ENCODE assay signal across 20 cellular contexts in the genomic region with DNA sequence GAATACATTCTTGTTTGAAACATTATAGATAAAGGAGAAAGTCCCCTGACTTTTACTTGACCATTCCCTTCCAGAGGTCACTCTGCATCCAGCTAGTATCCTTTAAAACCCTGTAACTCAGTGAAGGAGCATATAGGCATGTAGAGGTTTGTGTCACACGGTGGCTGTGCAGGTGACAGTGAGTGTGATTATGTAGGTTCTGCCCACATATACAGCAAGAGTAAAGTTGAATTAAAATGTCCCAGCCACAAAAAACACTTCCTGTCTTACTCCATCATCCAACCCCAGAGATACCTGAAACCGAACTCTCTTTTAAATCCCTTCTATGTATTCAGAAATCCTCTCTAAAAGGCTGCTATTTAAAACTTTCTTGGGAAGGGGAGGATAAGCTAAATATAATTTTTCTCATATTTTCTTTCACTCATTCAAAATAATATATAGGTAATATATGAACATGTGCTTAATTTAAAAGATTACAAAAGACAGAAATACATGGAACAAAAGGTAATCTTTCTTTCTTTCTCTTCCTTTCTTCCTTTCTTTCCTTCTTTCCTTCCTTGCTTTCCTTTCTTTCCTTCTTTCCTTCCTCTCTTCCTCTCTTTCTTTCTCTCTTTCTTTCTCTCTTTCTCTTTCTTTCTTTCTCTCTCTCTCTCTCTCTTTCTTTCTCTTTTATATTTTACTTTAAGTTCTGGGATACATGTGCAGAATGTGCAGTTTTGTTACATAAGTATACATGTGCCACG. TPM values are rescaled to one million over a fixed set of nuclear protein-coding genes. Genes with fewer than 3 reads are reported as not detected.
DNase-seq lines count a peak whose midpoint lies in the region; ATAC-seq, FAIRE-seq and TF ChIP-seq lines count a peak whose summit lies in the region.
"Had no signal": no experiment of that assay in that cellular context is flagged by ENCODE, and none has a peak within 500 bp of the region (broad histone marks: within the 10 kb centered on the region; RNA-seq: fewer than 3 reads in every experiment).

No MANE protein-coding gene starts in this region.

- peak overlapping the region in 1 of 2 donors; percentile 4 for H3K4me3 Mint-ChIP-seq in activated T-cell treated with anti-CD3 and anti-CD28 coated beads, Interleukin-2, amount 50 U/mL, for 72 hours
- H3K4me3 Mint-ChIP-seq in central memory CD8-positive, alpha-beta T cell = no peak overlapping the region
- no peak overlapping the region for H3K4me3 Mint-ChIP-seq in progenitor cell of endocrine pancreas (ENCODE audit: low read depth)
- H3K4me3 Mint-ChIP-seq: CD14-positive monocyte, HFFc6 had no signal

- peaks cover 34% of the 10 kb centered on the region for H3K27me3 Mint-ChIP-seq in activated T-cell treated with anti-CD3 and anti-CD28 coated beads, Interleukin-2, amount 50 U/mL, for 72 hours (ENCODE audit: low read depth)
- H3K27me3 Mint-ChIP-seq in central memory CD8-positive, alpha-beta T cell = peaks cover 57% of the 10 kb centered on the region
- peaks cover 2% of the 10 kb centered on the region for H3K27me3 Mint-ChIP-seq in progenitor cell of endocrine pancreas

- ATAC-seq in activated T-cell treated with anti-CD3 and anti-CD28 coated beads, Interleukin-2, amount 50 U/mL, for 72 hours (replicated peaks in 1 of 2) = peak; percentile 72 to 78
- no peak for ATAC-seq in central memory CD8-positive, alpha-beta T cell (replicated peaks; ENCODE audit: extremely low read depth, poor library complexity, severe bottlenecking)
- ATAC-seq in HG02678 (IDR thresholded peaks at IDR 0.05; ENCODE audit: unreplicated experiment) = no peak

- intact Hi-C loops in posterior vena cava (cut with DNase I) = no loop called here

- peak; percentile 31 for FAIRE-seq in HTR-8/SVneo (lab: Jason Lieb, UNC)
- FAIRE-seq: D721Med, GM19239, H54 had no signal

- H3K9me3 Mint-ChIP-seq in activated T-cell treated with anti-CD3 and anti-CD28 coated beads, Interleukin-2, amount 50 U/mL, for 72 hours = no peaks in the 10 kb centered on the region
- H3K9me3 Mint-ChIP-seq in central memory CD8-positive, alpha-beta T cell = no peaks in the 10 kb centered on the region
- H3K9me3 Mint-ChIP-seq in progenitor cell of endocrine pancreas (ENCODE audit: low read depth) = peaks cover 6% of the 10 kb centered on the region
- H3K9me3 Mint-ChIP-seq: CD14-positive monocyte, HFFc6 had no signal

- no peak for DNase-seq in activated T-cell treated with anti-CD3 and anti-CD28 coated beads, Interleukin-2, amount 50 U/mL, for 72 hours
- DNase-seq in activated T-cell treated with anti-CD3 and anti-CD28 coated beads, Interleukin-2, amount 50 U/mL, for 1 hour = no peak
- no peak for DNase-seq in HTR-8/SVneo (ENCODE audit: insufficient read length, low spot score)
- no peak for DNase-seq in central memory CD8-positive, alpha-beta T cell (ENCODE audit: low spot score in 2 of 2)
- no peak for DNase-seq in progenitor cell of endocrine pancreas (ENCODE audit: low spot score, unreplicated experiment)
- DNase-seq in OCI-M2 (lab: John Stamatoyannopoulos, UW; ENCODE audit: unreplicated experiment) = no peak
- DNase-seq in posterior vena cava (ENCODE audit: low spot score) = no peak
- DNase-seq: DMS53, HFFc6, NCI-H1105, NCI-H146, NCI-H2029, NCI-H2227 treated with DMSO at 0.1 percent for 48 hours, NCI-H510A treated with DMSO at 0.1 percent for 48 hours, NCI-H748 treated with DMSO at 0.1 percent for 48 hours had no signal

- no peak for TF ChIP-seq CTCF in progenitor cell of endocrine pancreas (IDR thresholded peaks at IDR 0.05; ENCODE audit: unreplicated experiment)

- H3K27ac Mint-ChIP-seq in activated T-cell treated with anti-CD3 and anti-CD28 coated beads, Interleukin-2, amount 50 U/mL, for 72 hours = no peak overlapping the region
- peak overlapping the region; percentile 23 for H3K27ac Mint-ChIP-seq in central memory CD8-positive, alpha-beta T cell (ENCODE audit: low read depth)
- H3K27ac Mint-ChIP-seq in progenitor cell of endocrine pancreas = peak overlapping the region; percentile 5
- H3K27ac Mint-ChIP-seq: HFFc6 had no signal

- H3K4me1 Mint-ChIP-seq in activated T-cell treated with anti-CD3 and anti-CD28 coated beads, Interleukin-2, amount 50 U/mL, for 72 hours (ENCODE audit: low read depth) = peaks cover 27% of the 10 kb centered on the region
- H3K4me1 Mint-ChIP-seq in central memory CD8-positive, alpha-beta T cell = no peaks in the 10 kb centered on the region
- peaks cover 17% of the 10 kb centered on the region for H3K4me1 Mint-ChIP-seq in progenitor cell of endocrine pancreas (ENCODE audit: low read depth)

- H3K36me3 Mint-ChIP-seq in activated T-cell treated with anti-CD3 and anti-CD28 coated beads, Interleukin-2, amount 50 U/mL, for 72 hours (ENCODE audit: insufficient read depth in 2 of 2) = no peaks in the 10 kb centered on the region
- H3K36me3 Mint-ChIP-seq in central memory CD8-positive, alpha-beta T cell (ENCODE audit: insufficient read depth) = peaks cover 1% of the 10 kb centered on the region
- H3K36me3 Mint-ChIP-seq in progenitor cell of endocrine pancreas (ENCODE audit: insufficient read depth) = no peaks in the 10 kb centered on the region
- H3K36me3 Mint-ChIP-seq: CD14-positive monocyte had no signal

RNA-seq across cellular contexts. Expression of a gene that starts 20.6 kb away (rescaled TPM):
- total RNA-seq in activated T-cell treated with anti-CD3 and anti-CD28 coated beads, Interleukin-2, amount 50 U/mL, for 72 hours = 10 to 100 TPM; 63.3 to 69.3 TPM
- total RNA-seq in progenitor cell of endocrine pancreas = 66.9 and 73.8 TPM in 2 replicates
- total RNA-seq in posterior vena cava = 10 to 100 TPM; 52.2 to 54.6 TPM

Comparison
In these comparisons a context has a peak if more than half of its experiments do, and no peak if none do; other contexts are left out.
1. ATAC-seq: peak in activated T-cell treated with anti-CD3 and anti-CD28 coated beads, Interleukin-2, amount 50 U/mL, for 72 hours (2 of 2); none in central memory CD8-positive, alpha-beta T cell (single experiment) and HG02678 (single experiment).